15 cellular contexts compared by ENCODE assay signal in the genomic region with DNA sequence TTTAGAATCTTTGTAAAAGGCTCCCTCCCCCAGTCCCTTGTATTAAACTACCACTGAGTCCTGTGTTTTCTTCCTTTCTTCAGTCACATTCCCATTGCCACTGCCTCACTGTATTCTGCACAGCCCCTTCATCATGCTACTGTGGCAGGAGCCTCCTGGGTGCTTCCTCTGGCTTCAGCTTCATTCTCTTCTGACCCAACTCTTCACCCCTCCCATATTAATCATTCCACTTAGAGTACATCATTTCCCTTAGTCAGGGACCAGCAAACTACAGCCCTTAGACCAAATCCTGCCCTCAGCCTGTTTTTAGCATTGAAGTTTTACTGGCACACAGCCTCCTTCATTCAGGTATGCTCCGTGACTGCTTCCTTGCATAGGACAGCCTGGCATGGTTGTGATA.
"Had no signal": no experiment of that assay in that cellular context is flagged by ENCODE, and none has a peak within 500 bp of the region (broad histone marks: within the 10 kb centered on the region; RNA-seq: fewer than 3 reads in every experiment).

No MANE protein-coding gene starts in this region.

- H3K4me1 ChIP-seq: left ventricle myocardium inferior had no signal

- DNase-seq: activated CD4-positive, alpha-beta T cell treated with anti-CD3 and anti-CD28 coated beads, Interleukin-2, amount 50 U/mL, for 4 hours; activated T-cell treated with anti-CD3 and anti-CD28 coated beads, Interleukin-2, amount 50 U/mL, for 1 hour; head of caudate nucleus; left ventricle myocardium inferior; mesenchymal stem cell; retina; stimulated activated CD4-positive, alpha-beta T cell treated with anti-CD3 and anti-CD28 coated beads, Interleukin-4, amount 100 ng/mL, for 4 hours; stomach; T-helper 2 cell had no signal

- H3K36me3 ChIP-seq: left ventricle myocardium inferior, stomach had no signal

- H3K79me2 ChIP-seq: parathyroid adenoma had no signal

- H3K4me3 ChIP-seq: left ventricle myocardium inferior, skin epidermis, stomach, thoracic aorta had no signal

- H3K4me3 Mint-ChIP-seq: activated naive CD4-positive, alpha-beta T cell treated with anti-CD3 and anti-CD28 coated beads, Interleukin-2, amount 50 U/mL, for 24 hours had no signal

- H3K9me3 ChIP-seq: left ventricle myocardium inferior, stomach, thoracic aorta had no signal

- H3K27ac Mint-ChIP-seq: activated naive CD4-positive, alpha-beta T cell treated with anti-CD3 and anti-CD28 coated beads, Interleukin-2, amount 50 U/mL, for 24 hours had no signal

- H3K4me1 Mint-ChIP-seq: activated naive CD4-positive, alpha-beta T cell treated with anti-CD3 and anti-CD28 coated beads, Interleukin-2, amount 50 U/mL, for 24 hours had no signal

- H2AFZ ChIP-seq: parathyroid adenoma had no signal

- ATAC-seq: activated CD4-positive, CD25-positive, alpha-beta regulatory T cell treated with anti-CD3 and anti-CD28 coated beads, Interleukin-2, amount 50 U/mL, for 24 hours; foreskin keratinocyte had no signal

- H3K36me3 Mint-ChIP-seq: activated naive CD4-positive, alpha-beta T cell treated with anti-CD3 and anti-CD28 coated beads, Interleukin-2, amount 50 U/mL, for 24 hours had no signal

- H3K27me3 ChIP-seq: foreskin keratinocyte, stomach had no signal

- H3K9me3 Mint-ChIP-seq: activated naive CD4-positive, alpha-beta T cell treated with anti-CD3 and anti-CD28 coated beads, Interleukin-2, amount 50 U/mL, for 24 hours had no signal

- H3K27ac ChIP-seq: foreskin keratinocyte, left ventricle myocardium inferior, parathyroid adenoma, skin epidermis, stomach, thoracic aorta had no signal

- H3K9ac ChIP-seq: parathyroid adenoma had no signal
